In genomic region chr9:119071636-119072035, GRCh38 we compare ENCODE assay signal across 13 cellular contexts.
"Had no signal": no experiment of that assay in that cellular context is flagged by ENCODE, and none has a peak within 500 bp of the region (broad histone marks: within the 10 kb centered on the region; RNA-seq: fewer than 3 reads in every experiment).

No MANE protein-coding gene starts in this region.

- H3K4me3 Mint-ChIP-seq: natural killer cell, neural crest cell, type B pancreatic cell had no signal

- H3K9me3 Mint-ChIP-seq: neural crest cell, type B pancreatic cell had no signal

- H3K27me3 ChIP-seq: colonic mucosa, heart left ventricle, ovary had no signal

- H3K4me1 Mint-ChIP-seq: natural killer cell, neural crest cell had no signal

- H3K27me3 Mint-ChIP-seq: type B pancreatic cell had no signal

- H3K4me2 ChIP-seq: smooth muscle cell had no signal

- H3K4me1 ChIP-seq: colonic mucosa, heart left ventricle had no signal

- DNase-seq: colonic mucosa; dermis blood vessel endothelial cell; heart left ventricle; hippocampal formation; natural killer cell; nucleus accumbens; ovary; right cardiac atrium; stimulated activated CD4-positive, alpha-beta T cell treated with anti-CD3 and anti-CD28 coated beads, Interleukin-2, amount 100 ng/mL, for 48 hours; stimulated activated naive CD4-positive, alpha-beta T cell treated with Interleukin-2 at 50 U/mL for 16 hours had no signal

- H3K27ac ChIP-seq: colonic mucosa, heart left ventricle, ovary had no signal

- H3K27ac Mint-ChIP-seq: natural killer cell, type B pancreatic cell had no signal

- H3K9me3 ChIP-seq: colonic mucosa, heart left ventricle, ovary had no signal

- H3K4me3 ChIP-seq: colonic mucosa, heart left ventricle, ovary, smooth muscle cell had no signal

- H3K36me3 Mint-ChIP-seq: type B pancreatic cell had no signal

- H3K36me3 ChIP-seq: colonic mucosa, heart left ventricle, ovary had no signal

- ATAC-seq: heart left ventricle, natural killer cell, right cardiac atrium had no signal
